In the genomic region with DNA sequence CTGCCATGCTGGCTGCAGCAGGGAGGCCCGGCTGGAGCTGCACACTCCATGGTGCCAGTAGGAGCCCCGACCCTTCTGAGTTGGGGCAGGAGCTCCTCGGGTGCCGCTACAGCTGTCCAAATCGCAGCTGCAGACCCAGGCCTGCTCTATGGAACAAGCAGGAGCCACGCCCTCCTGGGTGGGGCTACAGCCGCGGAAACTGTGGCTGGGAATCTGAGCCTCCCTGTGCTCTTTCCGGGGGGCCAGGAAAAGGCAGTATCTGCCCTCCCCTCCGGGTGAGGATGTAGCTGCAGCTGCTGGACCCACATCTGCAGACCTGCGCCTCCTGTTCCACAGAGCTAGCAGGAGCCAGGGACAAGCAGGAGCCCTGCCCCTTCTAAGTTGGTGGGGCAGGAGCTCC, we compare ENCODE assay signal across 30 cellular contexts.
"Had no signal": no experiment of that assay in that cellular context is flagged by ENCODE, and none has a peak within 500 bp of the region (broad histone marks: within the 10 kb centered on the region; RNA-seq: fewer than 3 reads in every experiment).

No MANE protein-coding gene starts in this region.

- DNase-seq: activated CD4-positive, alpha-beta T cell treated with anti-CD3 and anti-CD28 coated beads, Interleukin-2, amount 10 ng/mL, durations not matched to agents 24 days and 14 days; activated CD4-positive, alpha-beta T cell treated with anti-CD3 and anti-CD28 coated beads, Interleukin-2, amount 50 U/mL, for 4 hours; activated CD4-positive, CD25-positive, alpha-beta regulatory T cell; activated CD8-positive, alpha-beta T cell treated with anti-CD3 and anti-CD28 coated beads for 36 hours; activated gamma-delta T cell; activated naive CD4-positive, alpha-beta T cell treated with anti-CD3 and anti-CD28 coated beads for 36 hours; activated T-cell treated with anti-CD3 and anti-CD28 coated beads, Interleukin-2, amount 50 U/mL, for 1 hour; activated T-cell treated with anti-CD3 and anti-CD28 coated beads, Interleukin-2, amount 50 U/mL, for 72 hours; adrenal gland; body of pancreas; MM.1S; MV-4-11; NCI-H1092; NCI-H1436 treated with DMSO at 0.1 percent for 48 hours; NCI-H1694 treated with DMSO at 0.1 percent for 48 hours; NCI-H2029; NCI-H345; NCI-H524 treated with DMSO at 0.1 percent for 48 hours; NCI-H82; SIG-M5; SW 1271; T-helper 1 cell; T-helper 2 cell; T-helper 9 cell had no signal

- H3K4me3 Mint-ChIP-seq: activated CD4-positive, alpha-beta T cell treated with anti-CD3 and anti-CD28 coated beads, Interleukin-2, amount 10 ng/mL, durations not matched to agents 24 days and 14 days; activated CD8-positive, alpha-beta T cell treated with anti-CD3 and anti-CD28 coated beads for 36 hours; activated naive CD4-positive, alpha-beta T cell treated with anti-CD3 and anti-CD28 coated beads for 36 hours; activated T-cell treated with anti-CD3 and anti-CD28 coated beads, Interleukin-2, amount 50 U/mL, for 72 hours; activated T-helper 17 cell treated with anti-CD3 and anti-CD28 coated beads, Interleukin-2, amount 50 U/mL, for 72 hours had no signal

- H3K9me3 Mint-ChIP-seq: activated CD4-positive, alpha-beta T cell treated with anti-CD3 and anti-CD28 coated beads, Interleukin-2, amount 10 ng/mL, durations not matched to agents 24 days and 14 days; activated CD8-positive, alpha-beta T cell treated with anti-CD3 and anti-CD28 coated beads for 36 hours; activated naive CD4-positive, alpha-beta T cell treated with anti-CD3 and anti-CD28 coated beads for 36 hours; activated naive CD4-positive, alpha-beta T cell treated with anti-CD3 and anti-CD28 coated beads, Interleukin-2, amount 50 U/mL, for 72 hours; activated T-cell treated with anti-CD3 and anti-CD28 coated beads, Interleukin-2, amount 50 U/mL, for 72 hours; activated T-helper 17 cell treated with anti-CD3 and anti-CD28 coated beads, Interleukin-2, amount 50 U/mL, for 72 hours had no signal

- H3K27ac Mint-ChIP-seq: activated CD4-positive, alpha-beta T cell treated with anti-CD3 and anti-CD28 coated beads, Interleukin-2, amount 10 ng/mL, durations not matched to agents 24 days and 14 days; activated CD8-positive, alpha-beta T cell treated with anti-CD3 and anti-CD28 coated beads for 36 hours; activated naive CD4-positive, alpha-beta T cell treated with anti-CD3 and anti-CD28 coated beads for 36 hours; activated naive CD4-positive, alpha-beta T cell treated with anti-CD3 and anti-CD28 coated beads, Interleukin-2, amount 50 U/mL, for 72 hours; activated T-cell treated with anti-CD3 and anti-CD28 coated beads, Interleukin-2, amount 50 U/mL, for 72 hours; activated T-helper 17 cell treated with anti-CD3 and anti-CD28 coated beads, Interleukin-2, amount 50 U/mL, for 72 hours had no signal

- H3K27ac ChIP-seq: adrenal gland, body of pancreas, breast epithelium, KMS-11, VCaP had no signal

- H3K27me3 Mint-ChIP-seq: activated CD4-positive, alpha-beta T cell treated with anti-CD3 and anti-CD28 coated beads, Interleukin-2, amount 10 ng/mL, durations not matched to agents 24 days and 14 days; activated CD8-positive, alpha-beta T cell treated with anti-CD3 and anti-CD28 coated beads for 36 hours had no signal

- H3K4me1 Mint-ChIP-seq: activated CD4-positive, alpha-beta T cell treated with anti-CD3 and anti-CD28 coated beads, Interleukin-2, amount 10 ng/mL, durations not matched to agents 24 days and 14 days; activated T-helper 17 cell treated with anti-CD3 and anti-CD28 coated beads, Interleukin-2, amount 50 U/mL, for 72 hours had no signal

- H3K36me3 Mint-ChIP-seq: activated naive CD4-positive, alpha-beta T cell treated with anti-CD3 and anti-CD28 coated beads, Interleukin-2, amount 50 U/mL, for 72 hours had no signal

- H3K9me3 ChIP-seq: adrenal gland, body of pancreas, breast epithelium had no signal

- H3K27me3 ChIP-seq: adrenal gland, body of pancreas, breast epithelium had no signal

- ATAC-seq: activated CD8-positive, alpha-beta T cell treated with anti-CD3 and anti-CD28 coated beads for 36 hours; activated naive CD4-positive, alpha-beta T cell treated with anti-CD3 and anti-CD28 coated beads, Interleukin-2, amount 50 U/mL, for 72 hours; activated T-cell treated with anti-CD3 and anti-CD28 coated beads, Interleukin-2, amount 50 U/mL, for 72 hours; activated T-helper 17 cell treated with anti-CD3 and anti-CD28 coated beads, Interleukin-2, amount 50 U/mL, for 72 hours; body of pancreas; Panc1 had no signal

- H3K4me1 ChIP-seq: adrenal gland, body of pancreas, breast epithelium had no signal

- H3K4me3 ChIP-seq: adrenal gland, body of pancreas, breast epithelium had no signal

- H3K36me3 ChIP-seq: adrenal gland, breast epithelium had no signal
